Comparison of ENCODE assay signal across 26 cellular contexts in genomic region chr1:193786041-193786440, GRCh38.
"Had no signal": no experiment of that assay in that cellular context is flagged by ENCODE, and none has a peak within 500 bp of the region (broad histone marks: within the 10 kb centered on the region; RNA-seq: fewer than 3 reads in every experiment).

No MANE protein-coding gene starts in this region.

- H3K9me3 ChIP-seq: ascending aorta, body of pancreas had no signal

- H3K4me3 ChIP-seq: ascending aorta, body of pancreas, SK-N-MC had no signal

- DNase-seq: activated CD4-positive, alpha-beta T cell treated with anti-CD3 and anti-CD28 coated beads for 48 hours; activated CD4-positive, alpha-beta T cell treated with anti-CD3 and anti-CD28 coated beads, Interleukin-2, amount 50 U/mL, for 4 hours; activated CD8-positive, alpha-beta memory T cell treated with anti-CD3 and anti-CD28 coated beads, Interleukin-2, amount 50 U/mL, for 48 hours; activated CD8-positive, alpha-beta T cell treated with anti-CD3 and anti-CD28 coated beads, Interleukin-2, amount 10 ng/mL, durations not matched to agents 7 days and 5 days; activated effector memory CD4-positive, alpha-beta T cell treated with Interleukin-2 at 50 U/mL for 16 hours; activated naive CD4-positive, alpha-beta T cell; activated T-cell treated with anti-CD3 and anti-CD28 coated beads, Interleukin-2, amount 50 U/mL, for 24 hours; amniotic stem cell; body of pancreas; MM.1S; NCI-H1105; NCI-H1436; NCI-H1694 treated with DMSO at 0.1 percent for 48 hours; NCI-H2029 treated with DMSO at 0.1 percent for 48 hours; NCI-H345; NCI-H510A treated with DMSO at 0.1 percent for 48 hours; NCI-H69; NK-92 treated with Interleukin-12 subunit alpha and Interleukin-12 subunit beta, amount 100 ng/mL, for 24 hours; OCI-M1; RPMI8226; T-cell had no signal

- ATAC-seq: activated CD4-positive, CD25-positive, alpha-beta regulatory T cell treated with anti-CD3 and anti-CD28 coated beads, Interleukin-2, amount 50 U/mL, for 24 hours; activated CD8-positive, alpha-beta T cell treated with anti-CD3 and anti-CD28 coated beads, Interleukin-2, amount 10 ng/mL, durations not matched to agents 7 days and 5 days; body of pancreas; Panc1; Right ventricle myocardium inferior; T-cell had no signal

- H3K4me1 ChIP-seq: ascending aorta had no signal

- H3K27me3 ChIP-seq: ascending aorta, body of pancreas had no signal

- H3K36me3 ChIP-seq: ascending aorta had no signal

- H3K27ac ChIP-seq: ascending aorta, SK-N-MC had no signal
